In genomic region chr15:65412556-65412955, GRCh38 we compare ENCODE assay signal across 21 cellular contexts. TPM values are rescaled to one million over a fixed set of nuclear protein-coding genes. Genes with fewer than 3 reads are reported as not detected.
A peak's percentile ranks its signal among the peaks of the same experiment; 100 is the strongest.
DNase-seq lines count a peak whose midpoint lies in the region; ATAC-seq and TF ChIP-seq lines count a peak whose summit lies in the region.
"Had no signal": no experiment of that assay in that cellular context is flagged by ENCODE, and none has a peak within 500 bp of the region (broad histone marks: within the 10 kb centered on the region; RNA-seq: fewer than 3 reads in every experiment).

No MANE protein-coding gene starts in this region.

- H3K4me1 ChIP-seq in psoas muscle, result peaks cover 53% of the 10 kb centered on the region

- H3K36me3 ChIP-seq in psoas muscle (ENCODE audit: insufficient read depth in 1 of 2, low read depth in 1 of 2), result no peaks in the 10 kb centered on the region
- H3K36me3 ChIP-seq: BLaER1 had no signal

- no peaks in the 10 kb centered on the region for H3K27me3 ChIP-seq in psoas muscle (ENCODE audit: insufficient read depth in 3 of 3, low read length in 2 of 3)
- H3K27me3 ChIP-seq: BLaER1 had no signal

- H3K4me3 ChIP-seq in AG10803 (ENCODE audit: low read length) (no peak overlapping the region), psoas muscle (no peak overlapping the region)
- H3K4me3 ChIP-seq: BLaER1 had no signal

- peak overlapping the region; percentile 82 for H3K27ac ChIP-seq in psoas muscle
- H3K27ac ChIP-seq: BLaER1, KMS-11 had no signal

- 27 to 42% (median 31%) methylated on average over 1 of the region's 1 CpG for WGBS in psoas muscle, 3 donors

- peak; percentile 20 for DNase-seq in AG10803 (ENCODE audit: low read depth)
- DNase-seq in MV-4-11 (lab: John Stamatoyannopoulos, UW), result peak; percentile 20
- DNase-seq in fibroblast of gingiva (ENCODE audit: low read depth), result peak; percentile 44
- no peak for DNase-seq in psoas muscle
- DNase-seq in activated CD4-positive, CD25-positive, alpha-beta regulatory T cell (lab: John Stamatoyannopoulos, UW), result no peak
- no peak for DNase-seq in cortex of kidney (lab: John Stamatoyannopoulos, UW)
- DNase-seq in NK-92 treated with Interleukin-12 subunit alpha and Interleukin-12 subunit beta, amount 100 ng/mL, for 24 hours (lab: John Stamatoyannopoulos, UW), result no peak
- DNase-seq: CD4-positive, alpha-beta T cell; COR-L47; DND-41; GOT3; HCEC 1CT; IMR-90; NCI-H1105 treated with DMSO at 0.1 percent for 48 hours; NCI-H748 treated with DMSO at 0.1 percent for 48 hours; SIG-M5; SK-N-SH had no signal

- intact Hi-C loops in psoas muscle (cut with DNase I), result no loop called here

- no peak for TF ChIP-seq CTCF in AG10803 (conservative IDR thresholded peaks at IDR 0.05; ENCODE audit: low read length)
- no peak for TF ChIP-seq CTCF in psoas muscle (IDR thresholded peaks at IDR 0.05)

- ATAC-seq in psoas muscle, result no peak
- ATAC-seq: Panc1 had no signal

- H3K9me3 ChIP-seq in psoas muscle, result no peaks in the 10 kb centered on the region
- H3K9me3 ChIP-seq: BLaER1, SK-N-SH had no signal

RNA-seq across cellular contexts. Expression of gene IGDCC4, which starts 10.2 kb away (rescaled TPM):
- 10 to 100 TPM in 2 of 4 donors, 1 to 10 TPM in 2; 4.8 to 34.1 (median 10.4) TPM for total RNA-seq in psoas muscle
- 1 to 10 TPM; 2.7 to 4.6 (median 3.8) TPM for polyA plus RNA-seq in psoas muscle
- total RNA-seq: CD4-positive, alpha-beta T cell had no signal

RNA-seq across cellular contexts. Expression of gene IGDCC3, which starts 34.8 kb away (rescaled TPM):
- total RNA-seq in psoas muscle, result not detected
- not detected for polyA plus RNA-seq in psoas muscle
- total RNA-seq: CD4-positive, alpha-beta T cell; NCI-H460 had no signal

Comparison
In these comparisons a context has a peak if more than half of its experiments do, and no peak if none do; other contexts are left out.
1. DNase-seq: peak in AG10803 (single experiment), MV-4-11 (single experiment) and fibroblast of gingiva (single experiment); none in psoas muscle (0 of 2), activated CD4-positive, CD25-positive, alpha-beta regulatory T cell (0 of 4), cortex of kidney (single experiment) and NK-92 treated with Interleukin-12 subunit alpha and Interleukin-12 subunit beta, amount 100 ng/mL, for 24 hours (single experiment).